Comparison of ENCODE assay signal across 8 cellular contexts in the genomic region with DNA sequence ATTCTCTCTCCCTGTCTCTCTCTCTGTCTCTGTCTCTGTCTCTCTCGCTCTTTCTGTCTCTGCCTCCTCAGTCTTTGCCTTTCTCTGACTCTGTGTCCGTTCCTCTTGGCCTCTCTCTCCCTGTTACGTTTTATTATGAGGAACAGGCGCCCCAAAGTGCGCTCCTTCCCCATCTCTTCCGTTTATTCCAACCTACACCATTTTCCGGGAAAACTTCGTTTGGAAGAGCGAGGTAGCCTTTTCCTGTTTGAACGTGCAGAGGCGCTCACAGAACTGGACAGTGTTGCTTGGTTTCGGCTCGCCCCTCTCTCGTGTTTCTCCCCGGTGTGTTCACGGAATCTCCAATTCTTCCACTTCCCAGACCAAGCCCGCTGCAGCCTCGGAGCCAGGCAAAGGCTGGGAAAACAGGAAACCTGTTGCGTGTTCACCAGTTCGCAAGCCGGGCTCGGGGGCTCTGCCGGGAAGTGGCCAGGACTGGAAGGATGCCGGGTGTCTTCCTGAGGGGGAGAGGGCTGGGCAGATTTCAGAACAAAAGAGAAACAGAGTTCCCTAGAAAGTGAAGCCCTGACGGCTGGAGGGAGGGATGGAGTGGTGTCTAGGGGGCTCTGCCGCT. TPM values are rescaled to one million over a fixed set of nuclear protein-coding genes. Genes with fewer than 3 reads are reported as not detected.
DNase-seq lines count a peak whose midpoint lies in the region; ATAC-seq, FAIRE-seq and TF ChIP-seq lines count a peak whose summit lies in the region.

No MANE protein-coding gene starts in this region.

- H3K27ac ChIP-seq in mammary epithelial cell (ENCODE audit: insufficient read depth, low read depth, low read length) (peak overlapping the region; percentile 41), stomach (peak overlapping the region in 4 of 5 donors; percentile 75 to 88 (median 85))

- in situ Hi-C loops in mammary epithelial cell (cut with MboI; ENCODE audit: low sequenced_read_pairs in 2 of 2) = no loop called here

- intact Hi-C loops in Caco-2 (cut with micrococcal nuclease; ENCODE audit: unreplicated experiment) = no loop called here
- intact Hi-C loops in mammary epithelial cell (cut with micrococcal nuclease) = loop anchor here (1.0 to 5.0 kb wide), 3 partner anchors 22 to 38 kb away; no protein-coding TSS in a partner anchor
- intact Hi-C loops in left colon (cut with DNase I, micrococcal nuclease) = no loop called here
- intact Hi-C loops in stomach (cut with DNase I; ENCODE audit: low total_unique reads) = no loop called here

- FAIRE-seq in GM12892 (lab: Jason Lieb, UNC) = no peak

- peak overlapping the region; percentile 94 for H3K4me2 ChIP-seq in mammary epithelial cell (ENCODE audit: insufficient read depth, low read depth, low read length)

- H3K4me3 Mint-ChIP-seq in Caco-2 (ENCODE audit: unreplicated experiment) = peak overlapping the region; percentile 90

- no peak overlapping the region for H3K27ac Mint-ChIP-seq in Caco-2 (ENCODE audit: unreplicated experiment)

- peak overlapping the region; percentile 42 for H3K9ac ChIP-seq in mammary epithelial cell (ENCODE audit: insufficient read depth, low read length)

- no peaks in the 10 kb centered on the region for H4K20me1 ChIP-seq in mammary epithelial cell (ENCODE audit: insufficient read depth, low read length)

- TF ChIP-seq EP300 in stomach (IDR thresholded peaks at IDR 0.05) = peak; percentile 11

- DNase-seq in Caco-2 = no peak
- no peak for DNase-seq in LNCaP clone FGC (ENCODE audit: low read depth)
- DNase-seq in mammary epithelial cell = peak; percentile 29
- no peak for DNase-seq in left colon
- peak; percentile 25 for DNase-seq in stomach
- no peak for DNase-seq in NCI-H2196 (lab: John Stamatoyannopoulos, UW; ENCODE audit: unreplicated experiment)
- DNase-seq in GM12892 (ENCODE audit: insufficient read length) = no peak

- H3K27me3 Mint-ChIP-seq in Caco-2 (ENCODE audit: insufficient read depth, unreplicated experiment) = peaks cover 25% of the 10 kb centered on the region

- H3K4me1 ChIP-seq in Caco-2 (0 out of 2 replicates have a peak, but pooled peaks cover 4% of the 10 kb centered on the region), mammary epithelial cell (ENCODE audit: insufficient read depth, low read length) (peaks cover 11% of the 10 kb centered on the region), stomach (peaks cover 7 to 23% (median 19%) of the 10 kb centered on the region in 4 donors)

- H3K9me3 ChIP-seq in Caco-2 (no peaks in the 10 kb centered on the region), mammary epithelial cell (replicated peaks; ENCODE audit: insufficient read depth, low read length) (no peaks in the 10 kb centered on the region), stomach (no peaks in the 10 kb centered on the region)

- peaks cover 8% of the 10 kb centered on the region for H3K9me3 Mint-ChIP-seq in Caco-2 (ENCODE audit: unreplicated experiment)

- POLR2A ChIA-PET in Caco-2 (lab: Charles Lee) = no interaction called here

- ATAC-seq in left colon (peak; percentile 12), GM21360 (IDR thresholded peaks at IDR 0.05; ENCODE audit: unreplicated experiment) (no peak)

- TF ChIP-seq CTCF in Caco-2 (IDR thresholded peaks at IDR 0.05; ENCODE audit: insufficient read depth in 1 of 2, low read depth in 1 of 2, low read length in 1 of 2, severe bottlenecking in 1 of 2, unreplicated experiment in 1 of 2) = no peak
- TF ChIP-seq CTCF in LNCaP clone FGC (IDR thresholded peaks at IDR 0.05; ENCODE audit: control insufficient read depth, extremely low read depth, insufficient read depth) = no peak
- TF ChIP-seq CTCF in mammary epithelial cell (conservative IDR thresholded peaks at IDR 0.05 in 1 of 2, IDR thresholded peaks at IDR 0.05 in 1 of 2; ENCODE audit: extremely low read depth in 1 of 2, insufficient read depth in 1 of 2, low read depth in 1 of 2, low read length in 2 of 2) = no peak
- no peak for TF ChIP-seq CTCF in stomach (IDR thresholded peaks at IDR 0.05)

- BruUV-seq in Caco-2 (replicated peaks; lab: Mats Ljungman, UMichigan) (no TSS peak), mammary epithelial cell (replicated peaks; lab: Mats Ljungman, UMichigan) (TSS peak; percentile 37)

- H3K79me2 ChIP-seq in mammary epithelial cell (ENCODE audit: insufficient read depth, low read length) = no peaks in the 10 kb centered on the region

- peaks cover 20% of the 10 kb centered on the region for H3K4me1 Mint-ChIP-seq in Caco-2 (ENCODE audit: low read depth, unreplicated experiment)

- peaks cover 4% of the 10 kb centered on the region for H3K36me3 Mint-ChIP-seq in Caco-2 (ENCODE audit: insufficient read depth, unreplicated experiment)

- H3K4me3 ChIP-seq in Caco-2 (ENCODE audit: low read depth, low read length) = peak overlapping the region; percentile 57
- H3K4me3 ChIP-seq in LNCaP clone FGC (ENCODE audit: low read depth, low read length) = peak overlapping the region; percentile 58
- H3K4me3 ChIP-seq in mammary epithelial cell (replicated peaks in 1 of 3; ENCODE audit: insufficient read depth in 1 of 3, low read depth in 2 of 3, low read length in 3 of 3) = peak overlapping the region; percentile 52 to 94 (median 69)
- H3K4me3 ChIP-seq in stomach = peak overlapping the region; percentile 65 to 85 (median 76)

- no peaks in the 10 kb centered on the region; the same call in 1 of the 2 replicates for H3K27me3 ChIP-seq in Caco-2 (replicated peaks; ENCODE audit: control insufficient read depth, insufficient read depth, low read length)
- H3K27me3 ChIP-seq in mammary epithelial cell (ENCODE audit: insufficient read depth, low read length) = no peaks in the 10 kb centered on the region
- peaks cover 0 to 51% (median 18%) of the 10 kb centered on the region in 3 donors for H3K27me3 ChIP-seq in stomach

- TF ChIP-seq POLR2A in stomach (IDR thresholded peaks at IDR 0.05) = no peak
- no peak for TF ChIP-seq POLR2A in GM12892 (IDR thresholded peaks at IDR 0.05; ENCODE audit: low read depth, low read length)

- CTCF ChIA-PET in Caco-2 (lab: Charles Lee) = no interaction called here
- CTCF ChIA-PET in mammary epithelial cell (lab: Charles Lee; ENCODE audit: low non-redundant PET) = interaction anchor here (0.6 to 0.7 kb wide), 2 partner anchors 188 to 199 kb away, joined by 3 read pairs; no protein-coding TSS in a partner anchor

- dilution Hi-C loops in mammary epithelial cell (cut with HindIII; ENCODE audit: low sequenced_read_pairs) = no loop called here

- peak overlapping the region; percentile 96 for H2AFZ ChIP-seq in mammary epithelial cell (ENCODE audit: low read depth, low read length)

- WGBS in mammary epithelial cell (ENCODE audit: low coverage, missing lambda C conversion rate) = 13% methylated on average over 16 of the region's 26 CpGs
- WGBS in stomach, 5 donors = 0 to 2% (median 1%) methylated on average over 26 of the region's 26 CpGs

- H3K36me3 ChIP-seq in Caco-2 (ENCODE audit: control insufficient read depth, insufficient read depth, low read length) (peaks cover 1% of the 10 kb centered on the region; the same call in 1 of the 2 replicates), mammary epithelial cell (ENCODE audit: insufficient read depth, low read length) (no peaks in the 10 kb centered on the region), stomach (no peaks in the 10 kb centered on the region)

RNA-seq across cellular contexts. Expression of a gene that starts 0.6 kb away (rescaled TPM):
- total RNA-seq in Caco-2 (2022) = 0.67 and 0.82 TPM in 2 replicates
- 10 to 100 TPM in 1 of 2 donors, 1 to 10 TPM in 1; 4.2 to 19.0 TPM for total RNA-seq in mammary epithelial cell
- 8.6 TPM for polyA plus RNA-seq in mammary epithelial cell
- 4.3 TPM for polyA minus RNA-seq in mammary epithelial cell
- total RNA-seq in left colon = 1 to 10 TPM; 1.9 to 2.4 TPM
- 1 to 10 TPM in 4 of 5 donors, not detected in 1; 1.3 to 7.9 (median 2.3) TPM for total RNA-seq in stomach
- polyA plus RNA-seq in stomach = 1 to 10 TPM; 4.6 to 7.5 (median 6.7) TPM
- 0.45 TPM for polyA plus RNA-seq in GM12892 (2012; ENCODE audit: missing spikeins)

Comparison
In these comparisons a context has a peak if more than half of its experiments do, and no peak if none do; other contexts are left out.
1. DNase-seq: peak in mammary epithelial cell (single experiment) and stomach (single experiment); none in Caco-2 (0 of 2), LNCaP clone FGC (single experiment), left colon (0 of 2), NCI-H2196 (single experiment) and GM12892 (single experiment).
2. Peak in every context shown above with its lines, with median percentiles within 50 percentile points of each other: H3K4me3 ChIP-seq.